In the genomic region with DNA sequence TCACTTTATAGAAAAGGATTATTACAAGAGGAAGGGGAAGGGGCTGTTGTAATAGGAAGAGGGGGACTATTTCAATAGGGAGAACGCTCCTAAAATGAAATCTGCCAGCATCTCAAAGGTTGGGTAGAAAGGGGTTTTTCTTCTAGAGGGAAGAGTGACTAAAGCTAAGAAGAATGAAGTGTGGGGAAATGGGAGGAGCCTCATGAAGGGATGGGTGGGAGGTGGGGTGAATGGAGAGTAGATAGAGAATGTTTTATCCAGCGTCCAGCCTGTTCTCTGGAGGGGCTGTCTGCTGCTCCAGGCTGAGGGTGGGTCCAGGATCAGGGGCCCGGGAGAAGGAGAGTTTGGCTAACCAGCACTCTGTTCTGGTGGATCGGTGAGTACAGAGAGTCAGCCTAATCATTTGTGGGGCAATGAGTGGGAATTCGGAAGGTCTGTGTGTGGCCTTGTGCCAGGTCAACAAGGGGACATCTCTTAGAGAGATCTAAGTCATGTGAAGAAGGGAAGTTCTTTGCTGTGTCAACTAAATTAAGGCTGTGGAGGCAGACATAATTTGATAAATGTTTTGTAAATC, we compare ENCODE assay signal across 1 cellular context.
TF ChIP-seq lines count a peak whose summit lies in the region.

No MANE protein-coding gene starts in this region.

TF ChIP-seq in GM23338, 12 proteins besides CTCF, POLR2A, EP300 and RAD21:
- no peak for TF ChIP-seq EZH2 (IDR thresholded peaks at IDR 0.05; ENCODE audit: low read depth, unreplicated experiment)
- TF ChIP-seq ZNF331 (CRISPR knock-in tag; IDR thresholded peaks at IDR 0.05; ENCODE audit: low read depth), result no peak
- no peak for TF ChIP-seq EZH2phosphoT487 (IDR thresholded peaks at IDR 0.05; ENCODE audit: unreplicated experiment)
- TF ChIP-seq, protein P1, sequence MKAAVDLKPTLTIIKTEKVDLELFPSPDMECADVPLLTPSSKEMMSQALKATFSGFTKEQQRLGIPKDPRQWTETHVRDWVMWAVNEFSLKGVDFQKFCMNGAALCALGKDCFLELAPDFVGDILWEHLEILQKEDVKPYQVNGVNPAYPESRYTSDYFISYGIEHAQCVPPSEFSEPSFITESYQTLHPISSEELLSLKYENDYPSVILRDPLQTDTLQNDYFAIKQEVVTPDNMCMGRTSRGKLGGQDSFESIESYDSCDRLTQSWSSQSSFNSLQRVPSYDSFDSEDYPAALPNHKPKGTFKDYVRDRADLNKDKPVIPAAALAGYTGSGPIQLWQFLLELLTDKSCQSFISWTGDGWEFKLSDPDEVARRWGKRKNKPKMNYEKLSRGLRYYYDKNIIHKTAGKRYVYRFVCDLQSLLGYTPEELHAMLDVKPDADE (IDR thresholded peaks at IDR 0.05), result no peak
- TF ChIP-seq, protein P2, sequence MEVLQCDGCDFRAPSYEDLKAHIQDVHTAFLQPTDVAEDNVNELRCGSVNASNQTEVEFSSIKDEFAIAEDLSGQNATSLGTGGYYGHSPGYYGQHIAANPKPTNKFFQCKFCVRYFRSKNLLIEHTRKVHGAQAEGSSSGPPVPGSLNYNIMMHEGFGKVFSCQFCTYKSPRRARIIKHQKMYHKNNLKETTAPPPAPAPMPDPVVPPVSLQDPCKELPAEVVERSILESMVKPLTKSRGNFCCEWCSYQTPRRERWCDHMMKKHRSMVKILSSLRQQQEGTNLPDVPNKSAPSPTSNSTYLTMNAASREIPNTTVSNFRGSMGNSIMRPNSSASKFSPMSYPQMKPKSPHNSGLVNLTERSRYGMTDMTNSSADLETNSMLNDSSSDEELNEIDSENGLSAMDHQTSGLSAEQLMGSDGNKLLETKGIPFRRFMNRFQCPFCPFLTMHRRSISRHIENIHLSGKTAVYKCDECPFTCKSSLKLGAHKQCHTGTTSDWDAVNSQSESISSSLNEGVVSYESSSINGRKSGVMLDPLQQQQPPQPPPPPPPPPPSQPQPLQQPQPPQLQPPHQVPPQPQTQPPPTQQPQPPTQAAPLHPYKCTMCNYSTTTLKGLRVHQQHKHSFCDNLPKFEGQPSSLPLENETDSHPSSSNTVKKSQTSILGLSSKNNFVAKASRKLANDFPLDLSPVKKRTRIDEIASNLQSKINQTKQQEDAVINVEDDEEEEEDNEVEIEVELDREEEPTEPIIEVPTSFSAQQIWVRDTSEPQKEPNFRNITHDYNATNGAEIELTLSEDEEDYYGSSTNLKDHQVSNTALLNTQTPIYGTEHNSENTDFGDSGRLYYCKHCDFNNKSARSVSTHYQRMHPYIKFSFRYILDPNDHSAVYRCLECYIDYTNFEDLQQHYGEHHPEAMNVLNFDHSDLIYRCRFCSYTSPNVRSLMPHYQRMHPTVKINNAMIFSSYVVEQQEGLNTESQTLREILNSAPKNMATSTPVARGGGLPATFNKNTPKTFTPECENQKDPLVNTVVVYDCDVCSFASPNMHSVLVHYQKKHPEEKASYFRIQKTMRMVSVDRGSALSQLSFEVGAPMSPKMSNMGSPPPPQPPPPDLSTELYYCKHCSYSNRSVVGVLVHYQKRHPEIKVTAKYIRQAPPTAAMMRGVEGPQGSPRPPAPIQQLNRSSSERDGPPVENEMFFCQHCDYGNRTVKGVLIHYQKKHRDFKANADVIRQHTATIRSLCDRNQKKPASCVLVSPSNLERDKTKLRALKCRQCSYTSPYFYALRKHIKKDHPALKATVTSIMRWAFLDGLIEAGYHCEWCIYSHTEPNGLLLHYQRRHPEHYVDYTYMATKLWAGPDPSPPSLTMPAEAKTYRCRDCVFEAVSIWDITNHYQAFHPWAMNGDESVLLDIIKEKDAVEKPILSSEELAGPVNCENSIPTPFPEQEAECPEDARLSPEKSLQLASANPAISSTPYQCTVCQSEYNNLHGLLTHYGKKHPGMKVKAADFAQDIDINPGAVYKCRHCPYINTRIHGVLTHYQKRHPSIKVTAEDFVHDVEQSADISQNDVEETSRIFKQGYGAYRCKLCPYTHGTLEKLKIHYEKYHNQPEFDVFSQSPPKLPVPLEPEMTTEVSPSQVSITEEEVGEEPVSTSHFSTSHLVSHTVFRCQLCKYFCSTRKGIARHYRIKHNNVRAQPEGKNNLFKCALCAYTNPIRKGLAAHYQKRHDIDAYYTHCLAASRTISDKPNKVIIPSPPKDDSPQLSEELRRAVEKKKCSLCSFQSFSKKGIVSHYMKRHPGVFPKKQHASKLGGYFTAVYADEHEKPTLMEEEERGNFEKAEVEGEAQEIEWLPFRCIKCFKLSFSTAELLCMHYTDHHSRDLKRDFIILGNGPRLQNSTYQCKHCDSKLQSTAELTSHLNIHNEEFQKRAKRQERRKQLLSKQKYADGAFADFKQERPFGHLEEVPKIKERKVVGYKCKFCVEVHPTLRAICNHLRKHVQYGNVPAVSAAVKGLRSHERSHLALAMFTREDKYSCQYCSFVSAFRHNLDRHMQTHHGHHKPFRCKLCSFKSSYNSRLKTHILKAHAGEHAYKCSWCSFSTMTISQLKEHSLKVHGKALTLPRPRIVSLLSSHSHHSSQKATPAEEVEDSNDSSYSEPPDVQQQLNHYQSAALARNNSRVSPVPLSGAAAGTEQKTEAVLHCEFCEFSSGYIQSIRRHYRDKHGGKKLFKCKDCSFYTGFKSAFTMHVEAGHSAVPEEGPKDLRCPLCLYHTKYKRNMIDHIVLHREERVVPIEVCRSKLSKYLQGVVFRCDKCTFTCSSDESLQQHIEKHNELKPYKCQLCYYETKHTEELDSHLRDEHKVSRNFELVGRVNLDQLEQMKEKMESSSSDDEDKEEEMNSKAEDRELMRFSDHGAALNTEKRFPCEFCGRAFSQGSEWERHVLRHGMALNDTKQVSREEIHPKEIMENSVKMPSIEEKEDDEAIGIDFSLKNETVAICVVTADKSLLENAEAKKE (CRISPR knock-in tag; IDR thresholded peaks at IDR 0.05), result no peak
